ENCODE assay signal across 1 cellular context in the genomic region with DNA sequence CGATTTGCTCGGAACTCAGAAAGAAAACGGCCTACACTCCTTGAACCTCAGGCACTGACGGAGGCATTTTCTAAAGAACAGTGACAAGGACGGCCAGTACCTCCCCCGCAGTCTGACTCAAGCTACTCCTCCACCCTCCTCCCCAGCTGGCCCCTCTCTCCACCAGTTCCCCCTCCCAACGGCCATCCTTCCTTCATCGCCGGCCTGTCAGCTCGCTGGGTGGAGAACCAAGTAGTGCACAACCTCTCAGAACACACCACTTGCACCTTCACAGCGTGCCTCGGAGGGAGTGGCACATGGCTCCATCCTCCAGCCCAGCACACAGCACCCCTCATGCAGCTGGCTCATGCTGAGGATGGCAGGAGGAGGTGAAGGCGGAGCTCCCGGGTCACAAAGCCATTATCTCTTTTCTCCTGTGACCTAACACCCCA.
TF ChIP-seq lines count a peak whose summit lies in the region.

No MANE protein-coding gene starts in this region.

TF ChIP-seq in HepG2, 621 proteins besides CTCF, POLR2A, EP300 and RAD21:
- no peak for TF ChIP-seq ZNF484 (CRISPR knock-in tag; IDR thresholded peaks at IDR 0.05; ENCODE audit: borderline replicate concordance, low read depth)
- TF ChIP-seq, protein P1, sequence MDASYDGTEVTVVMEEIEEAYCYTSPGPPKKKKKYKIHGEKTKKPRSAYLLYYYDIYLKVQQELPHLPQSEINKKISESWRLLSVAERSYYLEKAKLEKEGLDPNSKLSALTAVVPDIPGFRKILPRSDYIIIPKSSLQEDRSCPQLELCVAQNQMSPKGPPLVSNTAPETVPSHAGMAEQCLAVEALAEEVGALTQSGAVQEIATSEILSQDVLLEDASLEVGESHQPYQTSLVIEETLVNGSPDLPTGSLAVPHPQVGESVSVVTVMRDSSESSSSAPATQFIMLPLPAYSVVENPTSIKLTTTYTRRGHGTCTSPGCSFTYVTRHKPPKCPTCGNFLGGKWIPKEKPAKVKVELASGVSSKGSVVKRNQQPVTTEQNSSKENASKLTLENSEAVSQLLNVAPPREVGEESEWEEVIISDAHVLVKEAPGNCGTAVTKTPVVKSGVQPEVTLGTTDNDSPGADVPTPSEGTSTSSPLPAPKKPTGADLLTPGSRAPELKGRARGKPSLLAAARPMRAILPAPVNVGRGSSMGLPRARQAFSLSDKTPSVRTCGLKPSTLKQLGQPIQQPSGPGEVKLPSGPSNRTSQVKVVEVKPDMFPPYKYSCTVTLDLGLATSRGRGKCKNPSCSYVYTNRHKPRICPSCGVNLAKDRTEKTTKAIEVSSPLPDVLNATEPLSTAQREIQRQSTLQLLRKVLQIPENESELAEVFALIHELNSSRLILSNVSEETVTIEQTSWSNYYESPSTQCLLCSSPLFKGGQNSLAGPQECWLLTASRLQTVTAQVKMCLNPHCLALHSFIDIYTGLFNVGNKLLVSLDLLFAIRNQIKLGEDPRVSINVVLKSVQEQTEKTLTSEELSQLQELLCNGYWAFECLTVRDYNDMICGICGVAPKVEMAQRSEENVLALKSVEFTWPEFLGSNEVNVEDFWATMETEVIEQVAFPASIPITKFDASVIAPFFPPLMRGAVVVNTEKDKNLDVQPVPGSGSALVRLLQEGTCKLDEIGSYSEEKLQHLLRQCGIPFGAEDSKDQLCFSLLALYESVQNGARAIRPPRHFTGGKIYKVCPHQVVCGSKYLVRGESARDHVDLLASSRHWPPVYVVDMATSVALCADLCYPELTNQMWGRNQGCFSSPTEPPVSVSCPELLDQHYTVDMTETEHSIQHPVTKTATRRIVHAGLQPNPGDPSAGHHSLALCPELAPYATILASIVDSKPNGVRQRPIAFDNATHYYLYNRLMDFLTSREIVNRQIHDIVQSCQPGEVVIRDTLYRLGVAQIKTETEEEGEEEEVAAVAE (CRISPR knock-in tag; IDR thresholded peaks at IDR 0.05; ENCODE audit: borderline replicate concordance): no peak
- TF ChIP-seq, protein P2, sequence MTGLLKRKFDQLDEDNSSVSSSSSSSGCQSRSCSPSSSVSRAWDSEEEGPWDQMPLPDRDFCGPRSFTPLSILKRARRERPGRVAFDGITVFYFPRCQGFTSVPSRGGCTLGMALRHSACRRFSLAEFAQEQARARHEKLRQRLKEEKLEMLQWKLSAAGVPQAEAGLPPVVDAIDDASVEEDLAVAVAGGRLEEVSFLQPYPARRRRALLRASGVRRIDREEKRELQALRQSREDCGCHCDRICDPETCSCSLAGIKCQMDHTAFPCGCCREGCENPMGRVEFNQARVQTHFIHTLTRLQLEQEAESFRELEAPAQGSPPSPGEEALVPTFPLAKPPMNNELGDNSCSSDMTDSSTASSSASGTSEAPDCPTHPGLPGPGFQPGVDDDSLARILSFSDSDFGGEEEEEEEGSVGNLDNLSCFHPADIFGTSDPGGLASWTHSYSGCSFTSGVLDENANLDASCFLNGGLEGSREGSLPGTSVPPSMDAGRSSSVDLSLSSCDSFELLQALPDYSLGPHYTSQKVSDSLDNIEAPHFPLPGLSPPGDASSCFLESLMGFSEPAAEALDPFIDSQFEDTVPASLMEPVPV (CRISPR knock-in tag; IDR thresholded peaks at IDR 0.05): no peak
- TF ChIP-seq NFYB (CRISPR knock-in tag; IDR thresholded peaks at IDR 0.05): no peak
- TF ChIP-seq FOXA1 (IDR thresholded peaks at IDR 0.05): no peak
- TF ChIP-seq FOXA1 (CRISPR knock-in tag; IDR thresholded peaks at IDR 0.05): no peak
- TF ChIP-seq, protein P3, sequence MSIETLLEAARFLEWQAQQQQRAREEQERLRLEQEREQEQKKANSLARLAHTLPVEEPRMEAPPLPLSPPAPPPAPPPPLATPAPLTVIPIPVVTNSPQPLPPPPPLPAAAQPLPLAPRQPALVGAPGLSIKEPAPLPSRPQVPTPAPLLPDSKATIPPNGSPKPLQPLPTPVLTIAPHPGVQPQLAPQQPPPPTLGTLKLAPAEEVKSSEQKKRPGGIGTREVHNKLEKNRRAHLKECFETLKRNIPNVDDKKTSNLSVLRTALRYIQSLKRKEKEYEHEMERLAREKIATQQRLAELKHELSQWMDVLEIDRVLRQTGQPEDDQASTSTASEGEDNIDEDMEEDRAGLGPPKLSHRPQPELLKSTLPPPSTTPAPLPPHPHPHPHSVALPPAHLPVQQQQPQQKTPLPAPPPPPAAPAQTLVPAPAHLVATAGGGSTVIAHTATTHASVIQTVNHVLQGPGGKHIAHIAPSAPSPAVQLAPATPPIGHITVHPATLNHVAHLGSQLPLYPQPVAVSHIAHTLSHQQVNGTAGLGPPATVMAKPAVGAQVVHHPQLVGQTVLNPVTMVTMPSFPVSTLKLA (IDR thresholded peaks at IDR 0.05): peak; percentile 34
- TF ChIP-seq ZNF775 (CRISPR knock-in tag; IDR thresholded peaks at IDR 0.05; ENCODE audit: borderline replicate concordance): no peak
- TF ChIP-seq MEIS1 (CRISPR knock-in tag; IDR thresholded peaks at IDR 0.05; ENCODE audit: borderline replicate concordance): no peak
